In the genomic region with DNA sequence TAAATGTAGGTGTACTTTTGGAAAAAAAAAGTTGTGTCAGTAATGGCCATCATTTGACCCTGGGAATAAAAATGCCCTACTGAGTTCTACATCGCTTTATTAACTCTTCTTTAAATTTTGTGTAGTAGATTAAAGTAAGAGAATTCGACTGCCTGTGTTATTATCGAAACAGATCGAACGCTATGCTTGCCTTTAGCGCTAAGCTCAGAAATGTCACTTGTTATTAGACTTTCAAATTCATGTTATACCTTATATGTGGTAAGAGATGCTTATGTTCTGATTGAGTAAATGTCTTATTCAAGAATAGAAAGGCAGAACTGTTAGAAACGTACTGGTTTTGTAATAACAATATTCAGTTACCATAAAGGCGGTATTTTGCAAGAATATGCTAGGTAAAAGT, we compare ENCODE assay signal across 1 cellular context.
TF ChIP-seq lines count a peak whose summit lies in the region.

No MANE protein-coding gene starts in this region.

TF ChIP-seq in SK-N-SH treated with all-trans-retinoic acid at 6 μM for 48 hours, 23 proteins besides CTCF, POLR2A, EP300 and RAD21 (continued from another document):
- TF ChIP-seq, protein P1, sequence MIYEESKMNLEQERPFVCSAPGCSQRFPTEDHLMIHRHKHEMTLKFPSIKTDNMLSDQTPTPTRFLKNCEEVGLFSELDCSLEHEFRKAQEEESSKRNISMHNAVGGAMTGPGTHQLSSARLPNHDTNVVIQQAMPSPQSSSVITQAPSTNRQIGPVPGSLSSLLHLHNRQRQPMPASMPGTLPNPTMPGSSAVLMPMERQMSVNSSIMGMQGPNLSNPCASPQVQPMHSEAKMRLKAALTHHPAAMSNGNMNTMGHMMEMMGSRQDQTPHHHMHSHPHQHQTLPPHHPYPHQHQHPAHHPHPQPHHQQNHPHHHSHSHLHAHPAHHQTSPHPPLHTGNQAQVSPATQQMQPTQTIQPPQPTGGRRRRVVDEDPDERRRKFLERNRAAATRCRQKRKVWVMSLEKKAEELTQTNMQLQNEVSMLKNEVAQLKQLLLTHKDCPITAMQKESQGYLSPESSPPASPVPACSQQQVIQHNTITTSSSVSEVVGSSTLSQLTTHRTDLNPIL (CRISPR knock-in tag; IDR thresholded peaks at IDR 0.05; ENCODE audit: low read depth) = no peak
- TF ChIP-seq, protein P2, sequence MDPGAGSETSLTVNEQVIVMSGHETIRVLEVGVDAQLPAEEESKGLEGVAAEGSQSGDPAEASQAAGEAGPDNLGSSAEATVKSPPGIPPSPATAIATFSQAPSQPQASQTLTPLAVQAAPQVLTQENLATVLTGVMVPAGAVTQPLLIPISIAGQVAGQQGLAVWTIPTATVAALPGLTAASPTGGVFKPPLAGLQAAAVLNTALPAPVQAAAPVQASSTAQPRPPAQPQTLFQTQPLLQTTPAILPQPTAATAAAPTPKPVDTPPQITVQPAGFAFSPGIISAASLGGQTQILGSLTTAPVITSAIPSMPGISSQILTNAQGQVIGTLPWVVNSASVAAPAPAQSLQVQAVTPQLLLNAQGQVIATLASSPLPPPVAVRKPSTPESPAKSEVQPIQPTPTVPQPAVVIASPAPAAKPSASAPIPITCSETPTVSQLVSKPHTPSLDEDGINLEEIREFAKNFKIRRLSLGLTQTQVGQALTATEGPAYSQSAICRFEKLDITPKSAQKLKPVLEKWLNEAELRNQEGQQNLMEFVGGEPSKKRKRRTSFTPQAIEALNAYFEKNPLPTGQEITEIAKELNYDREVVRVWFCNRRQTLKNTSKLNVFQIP (CRISPR knock-in tag; IDR thresholded peaks at IDR 0.05; ENCODE audit: borderline replicate concordance, low read depth) = no peak
- TF ChIP-seq, protein P3, sequence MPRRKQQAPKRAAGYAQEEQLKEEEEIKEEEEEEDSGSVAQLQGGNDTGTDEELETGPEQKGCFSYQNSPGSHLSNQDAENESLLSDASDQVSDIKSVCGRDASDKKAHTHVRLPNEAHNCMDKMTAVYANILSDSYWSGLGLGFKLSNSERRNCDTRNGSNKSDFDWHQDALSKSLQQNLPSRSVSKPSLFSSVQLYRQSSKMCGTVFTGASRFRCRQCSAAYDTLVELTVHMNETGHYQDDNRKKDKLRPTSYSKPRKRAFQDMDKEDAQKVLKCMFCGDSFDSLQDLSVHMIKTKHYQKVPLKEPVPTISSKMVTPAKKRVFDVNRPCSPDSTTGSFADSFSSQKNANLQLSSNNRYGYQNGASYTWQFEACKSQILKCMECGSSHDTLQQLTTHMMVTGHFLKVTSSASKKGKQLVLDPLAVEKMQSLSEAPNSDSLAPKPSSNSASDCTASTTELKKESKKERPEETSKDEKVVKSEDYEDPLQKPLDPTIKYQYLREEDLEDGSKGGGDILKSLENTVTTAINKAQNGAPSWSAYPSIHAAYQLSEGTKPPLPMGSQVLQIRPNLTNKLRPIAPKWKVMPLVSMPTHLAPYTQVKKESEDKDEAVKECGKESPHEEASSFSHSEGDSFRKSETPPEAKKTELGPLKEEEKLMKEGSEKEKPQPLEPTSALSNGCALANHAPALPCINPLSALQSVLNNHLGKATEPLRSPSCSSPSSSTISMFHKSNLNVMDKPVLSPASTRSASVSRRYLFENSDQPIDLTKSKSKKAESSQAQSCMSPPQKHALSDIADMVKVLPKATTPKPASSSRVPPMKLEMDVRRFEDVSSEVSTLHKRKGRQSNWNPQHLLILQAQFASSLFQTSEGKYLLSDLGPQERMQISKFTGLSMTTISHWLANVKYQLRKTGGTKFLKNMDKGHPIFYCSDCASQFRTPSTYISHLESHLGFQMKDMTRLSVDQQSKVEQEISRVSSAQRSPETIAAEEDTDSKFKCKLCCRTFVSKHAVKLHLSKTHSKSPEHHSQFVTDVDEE (CRISPR knock-in tag; IDR thresholded peaks at IDR 0.05) = no peak
- no peak for TF ChIP-seq ZNF565 (CRISPR knock-in tag; conservative IDR thresholded peaks at IDR 0.05; ENCODE audit: low read depth)
- TF ChIP-seq ZC3H10 (CRISPR knock-in tag; IDR thresholded peaks at IDR 0.05) = no peak
- TF ChIP-seq ISL1 (CRISPR knock-in tag; IDR thresholded peaks at IDR 0.05) = no peak
- no peak for TF ChIP-seq SNAI2 (CRISPR knock-in tag; IDR thresholded peaks at IDR 0.05)
- TF ChIP-seq ZNF8 (CRISPR knock-in tag; IDR thresholded peaks at IDR 0.05) = no peak
- no peak for TF ChIP-seq TOX (CRISPR knock-in tag; IDR thresholded peaks at IDR 0.05; ENCODE audit: borderline replicate concordance)
